Comparison of ENCODE assay signal across 22 cellular contexts in the genomic region with DNA sequence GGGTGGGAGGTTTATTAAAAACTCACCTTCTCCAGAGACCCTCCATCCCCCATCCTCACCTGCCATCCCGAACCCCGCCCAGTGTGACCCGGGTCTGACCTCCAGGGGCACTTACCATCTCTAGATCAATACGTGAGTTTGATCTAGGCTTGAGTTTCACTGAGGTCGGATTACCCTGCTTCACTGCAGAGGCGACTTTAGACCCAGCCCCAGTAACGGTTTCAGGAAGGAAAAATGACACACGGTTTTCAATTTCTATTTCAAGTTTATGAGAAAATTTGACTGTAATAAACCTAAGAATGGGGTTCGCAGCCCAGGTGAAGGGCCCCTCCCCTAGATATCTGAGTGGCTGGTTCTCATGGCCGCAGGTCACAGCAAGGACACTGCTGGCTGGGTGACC. TPM values are rescaled to one million over a fixed set of nuclear protein-coding genes. Genes with fewer than 3 reads are reported as not detected.
DNase-seq lines count a peak whose midpoint lies in the region; ATAC-seq and TF ChIP-seq lines count a peak whose summit lies in the region.
"Had no signal": no experiment of that assay in that cellular context is flagged by ENCODE, and none has a peak within 500 bp of the region (broad histone marks: within the 10 kb centered on the region; RNA-seq: fewer than 3 reads in every experiment).

No MANE protein-coding gene starts in this region.

- H3K27ac Mint-ChIP-seq in activated CD4-positive, alpha-beta memory T cell treated with anti-CD3 and anti-CD28 coated beads, Interleukin-2, amount 10 ng/mL, durations not matched to agents 7 days and 5 days, result peak overlapping the region; percentile 42
- no peak overlapping the region for H3K27ac Mint-ChIP-seq in activated CD4-positive, alpha-beta memory T cell treated with anti-CD3 and anti-CD28 coated beads for 36 hours
- H3K27ac Mint-ChIP-seq in stimulated activated effector memory CD8-positive, alpha-beta T cell treated with anti-CD3 and anti-CD28 coated beads, Interleukin-12 subunit alpha, Interleukin-12 subunit beta, amount 100 ng/mL, for 72 hours, result peak overlapping the region; percentile 60
- H3K27ac Mint-ChIP-seq: GM23338 had no signal

- peak overlapping the region; percentile 100 for H3K27ac ChIP-seq in WERI-Rb-1
- H3K27ac ChIP-seq: Peyer's patch, SJSA1 had no signal

- H3K36me3 Mint-ChIP-seq in activated CD4-positive, alpha-beta memory T cell treated with anti-CD3 and anti-CD28 coated beads, Interleukin-2, amount 10 ng/mL, durations not matched to agents 7 days and 5 days (ENCODE audit: low read depth), result peaks cover 15% of the 10 kb centered on the region
- H3K36me3 Mint-ChIP-seq in activated CD4-positive, alpha-beta memory T cell treated with anti-CD3 and anti-CD28 coated beads for 36 hours, result peaks cover 8% of the 10 kb centered on the region
- peaks cover 30% of the 10 kb centered on the region for H3K36me3 Mint-ChIP-seq in stimulated activated effector memory CD8-positive, alpha-beta T cell treated with anti-CD3 and anti-CD28 coated beads, Interleukin-12 subunit alpha, Interleukin-12 subunit beta, amount 100 ng/mL, for 72 hours

- CTCF ChIA-PET in activated CD4-positive, alpha-beta memory T cell treated with anti-CD3 and anti-CD28 coated beads, Interleukin-2, amount 10 ng/mL, durations not matched to agents 7 days and 5 days (lab: Charles Lee), result no interaction called here
- CTCF ChIA-PET in activated CD4-positive, alpha-beta memory T cell treated with anti-CD3 and anti-CD28 coated beads for 36 hours (lab: Charles Lee), result no interaction called here

- ATAC-seq in stimulated activated effector memory CD8-positive, alpha-beta T cell treated with anti-CD3 and anti-CD28 coated beads, Interleukin-12 subunit alpha, Interleukin-12 subunit beta, amount 100 ng/mL, for 72 hours, result no peak
- ATAC-seq in GM19351 (IDR thresholded peaks at IDR 0.05; ENCODE audit: unreplicated experiment), result no peak
- ATAC-seq: HCT116, Right ventricle myocardium inferior had no signal

- H3K4me3 ChIP-seq in WERI-Rb-1 (ENCODE audit: low read depth, low read length), result no peak overlapping the region
- H3K4me3 ChIP-seq: GM23338, Peyer's patch, SJSA1 had no signal

- no peak for TF ChIP-seq CTCF in WERI-Rb-1 (IDR thresholded peaks at IDR 0.05; ENCODE audit: low read depth, low read length)

- H3K36me3 ChIP-seq in WERI-Rb-1, result peaks cover 36% of the 10 kb centered on the region

- H3K9me3 ChIP-seq in WERI-Rb-1 (ENCODE audit: severe bottlenecking), result no peaks in the 10 kb centered on the region
- H3K9me3 ChIP-seq: BE2C, Peyer's patch, SJSA1 had no signal

- no peaks in the 10 kb centered on the region for H3K9me3 Mint-ChIP-seq in activated CD4-positive, alpha-beta memory T cell treated with anti-CD3 and anti-CD28 coated beads, Interleukin-2, amount 10 ng/mL, durations not matched to agents 7 days and 5 days
- no peaks in the 10 kb centered on the region for H3K9me3 Mint-ChIP-seq in activated CD4-positive, alpha-beta memory T cell treated with anti-CD3 and anti-CD28 coated beads for 36 hours
- H3K9me3 Mint-ChIP-seq in stimulated activated effector memory CD8-positive, alpha-beta T cell treated with anti-CD3 and anti-CD28 coated beads, Interleukin-12 subunit alpha, Interleukin-12 subunit beta, amount 100 ng/mL, for 72 hours, result no peaks in the 10 kb centered on the region
- H3K9me3 Mint-ChIP-seq: GM23338 had no signal

- intact Hi-C loops in activated CD4-positive, alpha-beta memory T cell treated with anti-CD3 and anti-CD28 coated beads for 36 hours (cut with micrococcal nuclease), result no loop called here

- POLR2A ChIA-PET in activated CD4-positive, alpha-beta memory T cell treated with anti-CD3 and anti-CD28 coated beads, Interleukin-2, amount 10 ng/mL, durations not matched to agents 7 days and 5 days (lab: Charles Lee), result no interaction called here
- POLR2A ChIA-PET in activated CD4-positive, alpha-beta memory T cell treated with anti-CD3 and anti-CD28 coated beads for 36 hours (lab: Charles Lee), result no interaction called here

- H3K27me3 ChIP-seq in WERI-Rb-1 (ENCODE audit: insufficient read depth, low read depth, severe bottlenecking), result no peaks in the 10 kb centered on the region
- H3K27me3 ChIP-seq: BE2C, Peyer's patch, SJSA1 had no signal

- H3K27me3 Mint-ChIP-seq in activated CD4-positive, alpha-beta memory T cell treated with anti-CD3 and anti-CD28 coated beads, Interleukin-2, amount 10 ng/mL, durations not matched to agents 7 days and 5 days, result no peaks in the 10 kb centered on the region
- H3K27me3 Mint-ChIP-seq in activated CD4-positive, alpha-beta memory T cell treated with anti-CD3 and anti-CD28 coated beads for 36 hours, result no peaks in the 10 kb centered on the region

- H3K4me1 Mint-ChIP-seq in activated CD4-positive, alpha-beta memory T cell treated with anti-CD3 and anti-CD28 coated beads, Interleukin-2, amount 10 ng/mL, durations not matched to agents 7 days and 5 days, result peaks cover 12% of the 10 kb centered on the region
- peaks cover 9% of the 10 kb centered on the region for H3K4me1 Mint-ChIP-seq in activated CD4-positive, alpha-beta memory T cell treated with anti-CD3 and anti-CD28 coated beads for 36 hours (ENCODE audit: low read depth)
- H3K4me1 Mint-ChIP-seq in stimulated activated effector memory CD8-positive, alpha-beta T cell treated with anti-CD3 and anti-CD28 coated beads, Interleukin-12 subunit alpha, Interleukin-12 subunit beta, amount 100 ng/mL, for 72 hours, result no peaks in the 10 kb centered on the region

- H3K4me3 Mint-ChIP-seq in activated CD4-positive, alpha-beta memory T cell treated with anti-CD3 and anti-CD28 coated beads, Interleukin-2, amount 10 ng/mL, durations not matched to agents 7 days and 5 days, result no peak overlapping the region
- H3K4me3 Mint-ChIP-seq in activated CD4-positive, alpha-beta memory T cell treated with anti-CD3 and anti-CD28 coated beads for 36 hours, result no peak overlapping the region
- no peak overlapping the region for H3K4me3 Mint-ChIP-seq in stimulated activated effector memory CD8-positive, alpha-beta T cell treated with anti-CD3 and anti-CD28 coated beads, Interleukin-12 subunit alpha, Interleukin-12 subunit beta, amount 100 ng/mL, for 72 hours
- H3K4me3 Mint-ChIP-seq: GM23338 had no signal

- DNase-seq in activated CD4-positive, alpha-beta memory T cell treated with anti-CD3 and anti-CD28 coated beads, Interleukin-2, amount 10 ng/mL, durations not matched to agents 7 days and 5 days, result no peak
- DNase-seq in activated CD4-positive, alpha-beta memory T cell treated with anti-CD3 and anti-CD28 coated beads for 36 hours, result no peak
- DNase-seq in HuH-7 (ENCODE audit: low spot score) (peak; percentile 57), WERI-Rb-1 (peak; percentile 29), hepatic stellate cell (ENCODE audit: low spot score) (no peak)
- no peak for DNase-seq in stimulated activated effector memory CD8-positive, alpha-beta T cell treated with anti-CD3 and anti-CD28 coated beads, Interleukin-12 subunit alpha, Interleukin-12 subunit beta, amount 100 ng/mL, for 72 hours (ENCODE audit: low spot score in 2 of 2)
- DNase-seq: BE2C, DMS53, GF-D8, Kasumi-1, NCI-H1417, NCI-H1694 treated with DMSO at 0.1 percent for 48 hours, NCI-H2081 treated with DMSO at 0.1 percent for 48 hours, NCI-H2227 treated with DMSO at 0.1 percent for 48 hours, NCI-H510A, Peyer's patch, SW 1271 had no signal

RNA-seq across cellular contexts. Expression of a gene that starts 33.1 kb away (rescaled TPM):
- 10 to 100 TPM; 32.4 to 33.8 TPM for total RNA-seq in activated CD4-positive, alpha-beta memory T cell treated with anti-CD3 and anti-CD28 coated beads, Interleukin-2, amount 10 ng/mL, durations not matched to agents 7 days and 5 days
- total RNA-seq in activated CD4-positive, alpha-beta memory T cell treated with anti-CD3 and anti-CD28 coated beads for 36 hours, result 10 to 100 TPM; 46.1 to 47.3 TPM

RNA-seq across cellular contexts. Expression of a gene that starts 51.9 kb away (rescaled TPM):
- total RNA-seq in activated CD4-positive, alpha-beta memory T cell treated with anti-CD3 and anti-CD28 coated beads, Interleukin-2, amount 10 ng/mL, durations not matched to agents 7 days and 5 days, result 10 to 100 TPM in 1 of 2 experiments, 1 to 10 TPM in 1; 9.8 to 14.7 TPM
- 1 to 10 TPM; 5.3 to 6.0 TPM for total RNA-seq in activated CD4-positive, alpha-beta memory T cell treated with anti-CD3 and anti-CD28 coated beads for 36 hours

Comparison
In these comparisons a context has a peak if more than half of its experiments do, and no peak if none do; other contexts are left out.
1. DNase-seq: peak in HuH-7 (single experiment) and WERI-Rb-1 (single experiment); none in activated CD4-positive, alpha-beta memory T cell treated with anti-CD3 and anti-CD28 coated beads, Interleukin-2, amount 10 ng/mL, durations not matched to agents 7 days and 5 days (single experiment), activated CD4-positive, alpha-beta memory T cell treated with anti-CD3 and anti-CD28 coated beads for 36 hours (single experiment), stimulated activated effector memory CD8-positive, alpha-beta T cell treated with anti-CD3 and anti-CD28 coated beads, Interleukin-12 subunit alpha, Interleukin-12 subunit beta, amount 100 ng/mL, for 72 hours (0 of 2) and hepatic stellate cell (single experiment).